In genomic region chr1:12344611-12345299, GRCh38 we compare ENCODE assay signal across 8 cellular contexts.
DNase-seq lines count a peak whose midpoint lies in the region; ATAC-seq, FAIRE-seq and TF ChIP-seq lines count a peak whose summit lies in the region.

No MANE protein-coding gene starts in this region.

- no peaks in the 10 kb centered on the region for H4K20me1 ChIP-seq in HepG2 (ENCODE audit: insufficient read depth, low read length)

- in situ Hi-C loops in HepG2 (cut with HindIII; ENCODE audit: extremely low pct_ligation_motif_present, low pct_unique_long_range_greater_than_20kb) (no loop called here), HAP-1 (cut with MboI; ENCODE audit: low sequenced_read_pairs) (no loop called here)

- no peak for TF ChIP-seq RAD21 in liver (IDR thresholded peaks at IDR 0.05)
- no peak for TF ChIP-seq RAD21 in HepG2 (CRISPR knock-in tag; IDR thresholded peaks at IDR 0.05)

- H3K27me3 ChIP-seq in liver (ENCODE audit: control insufficient read depth in 4 of 4, insufficient read depth in 4 of 4, low read length in 3 of 4) (no peaks in the 10 kb centered on the region), HepG2 (ENCODE audit: control insufficient read depth in 1 of 2, insufficient read depth in 2 of 2, low read length in 2 of 2) (no peaks in the 10 kb centered on the region), adrenal gland (no peaks in the 10 kb centered on the region), vagina (no peaks in the 10 kb centered on the region), HAP-1 (ENCODE audit: low read depth) (no peaks in the 10 kb centered on the region)

- H3K4me1 ChIP-seq in liver (ENCODE audit: control insufficient read depth in 4 of 4, insufficient read depth in 4 of 4, low read length in 3 of 4), result peaks cover 2 to 24% (median 13%) of the 10 kb centered on the region in 4 donors
- peaks cover 47% of the 10 kb centered on the region for H3K4me1 ChIP-seq in HepG2 (ENCODE audit: insufficient read depth, low read length)
- peaks cover 9 to 61% of the 10 kb centered on the region in 2 donors for H3K4me1 ChIP-seq in adrenal gland (replicated peaks in 1 of 2)
- peaks cover 60% of the 10 kb centered on the region for H3K4me1 ChIP-seq in vagina
- peaks cover 6% of the 10 kb centered on the region for H3K4me1 ChIP-seq in HAP-1

- BruUV-seq in HepG2 (replicated peaks; lab: Mats Ljungman, UMichigan), result no TSS peak

- WGBS in liver, result 76% methylated on average over 9 of the region's 9 CpGs
- WGBS in HepG2 (ENCODE audit: low lambda C conversion rate), result 97% methylated on average over 9 of the region's 9 CpGs
- 58 to 68% (median 63%) methylated on average over 9 of the region's 9 CpGs for WGBS in adrenal gland, 4 donors

- H3K79me2 ChIP-seq in HepG2 (ENCODE audit: insufficient read depth, low read length), result no peaks in the 10 kb centered on the region

- H3K27ac ChIP-seq in liver (ENCODE audit: low read depth in 1 of 2, low read length in 2 of 2), result peak overlapping the region; percentile 21
- H3K27ac ChIP-seq in HepG2 (ENCODE audit: extremely low read length, insufficient read depth, low read length), result no peak overlapping the region
- H3K27ac ChIP-seq in adrenal gland, result peak overlapping the region in 3 of 5 donors; percentile 31 to 85 (median 76)
- peak overlapping the region; percentile 60 for H3K27ac ChIP-seq in vagina

- intact Hi-C loops in HepG2 (cut with micrococcal nuclease; ENCODE audit: unreplicated experiment) (no loop called here), adrenal gland (cut with DNase I) (no loop called here), vagina (cut with DNase I) (no loop called here)

- H3K36me3 ChIP-seq in liver (ENCODE audit: control insufficient read depth in 4 of 4, insufficient read depth in 3 of 4, low read depth in 1 of 4, low read length in 3 of 4) (peaks cover 7 to 25% (median 18%) of the 10 kb centered on the region in 4 donors), HepG2 (replicated peaks in 1 of 2; ENCODE audit: control insufficient read depth in 1 of 2, insufficient read depth in 2 of 2, low read length in 2 of 2) (peaks cover 7 to 18% of the 10 kb centered on the region in 2 experiments), adrenal gland (replicated peaks in 1 of 2) (peaks cover 0 to 38% of the 10 kb centered on the region in 2 donors), vagina (peaks cover 0 to 57% of the 10 kb centered on the region in 2 donors), HAP-1 (replicated peaks) (peaks cover 25% of the 10 kb centered on the region)

- ATAC-seq in HepG2 (no peak), HG02885 (IDR thresholded peaks at IDR 0.05; ENCODE audit: poor library complexity, unreplicated experiment) (no peak)

- FAIRE-seq in HepG2 (lab: Jason Lieb, UNC), result no peak

- no peaks in the 10 kb centered on the region for H3K9me3 ChIP-seq in liver (ENCODE audit: control insufficient read depth in 4 of 4, low read length in 3 of 4)
- H3K9me3 ChIP-seq in HepG2 (ENCODE audit: low read length), result no peaks in the 10 kb centered on the region
- no peaks in the 10 kb centered on the region for H3K9me3 ChIP-seq in adrenal gland (replicated peaks in 1 of 3)
- H3K9me3 ChIP-seq in vagina, result no peaks in the 10 kb centered on the region
- no peaks in the 10 kb centered on the region for H3K9me3 ChIP-seq in HAP-1

- H3K4me2 ChIP-seq in HepG2 (ENCODE audit: low read depth, low read length), result no peak overlapping the region

- TF ChIP-seq CTCF in liver (IDR thresholded peaks at IDR 0.05; ENCODE audit: low read depth, low read length, missing input control) (no peak), HepG2 (CRISPR knock-in tag; IDR thresholded peaks at IDR 0.05) (no peak), adrenal gland (IDR thresholded peaks at IDR 0.05) (no peak), vagina (IDR thresholded peaks at IDR 0.05) (no peak)

- CTCF ChIA-PET in HepG2 (lab: Yijun Ruan, JAX; ENCODE audit: low intra/inter-chr PET ratio, low total read pairs), result no interaction called here

- H2AFZ ChIP-seq in HepG2 (ENCODE audit: low read length), result no peak overlapping the region

- POLR2A ChIA-PET in HepG2 (lab: Yijun Ruan, JAX), result interaction anchor here (0.8 to 1.1 kb wide), 2 partner anchors 36 to 39 kb away, joined by 3 read pairs; no protein-coding TSS in a partner anchor

- DNase-seq in HepG2 (ENCODE audit: low spot score) (no peak), adrenal gland (peak in 3 of 7 donors; percentile 18 to 34 (median 34)), middle frontal gyrus (ENCODE audit: extremely low spot score, low spot score) (peak; percentile 68), vagina (ENCODE audit: extremely low spot score in 2 of 2) (no peak), HAP-1 (ENCODE audit: low spot score in 2 of 2) (no peak)
- DNase-seq in effector CD8-positive, alpha-beta T cell (lab: John Stamatoyannopoulos, UW), result no peak

- TF ChIP-seq EP300 in HepG2 (IDR thresholded peaks at IDR 0.05; ENCODE audit: low read depth in 2 of 2, low read length in 2 of 2) (no peak), HepG2 (CRISPR knock-in tag; IDR thresholded peaks at IDR 0.05; ENCODE audit: borderline replicate concordance) (no peak)

- no peak overlapping the region for H3K4me3 ChIP-seq in liver (ENCODE audit: low read depth in 1 of 3, low read length in 3 of 3)
- no peak overlapping the region for H3K4me3 ChIP-seq in HepG2 (replicated peaks in 1 of 3; ENCODE audit: insufficient read depth in 1 of 3, low read depth in 2 of 3, low read length in 3 of 3)
- H3K4me3 ChIP-seq in adrenal gland, result peak overlapping the region in 1 of 4 donors; percentile 4
- H3K4me3 ChIP-seq in vagina, result no peak overlapping the region
- H3K4me3 ChIP-seq in HAP-1, result no peak overlapping the region

- H3K9ac ChIP-seq in liver (ENCODE audit: low read depth in 1 of 2, low read length in 2 of 2) (no peak overlapping the region), HepG2 (ENCODE audit: insufficient read depth, low read depth, low read length) (no peak overlapping the region)

- TF ChIP-seq POLR2A in HepG2 (IDR thresholded peaks at IDR 0.05; ENCODE audit: insufficient read depth in 1 of 2, low read depth in 2 of 2, low read length in 2 of 2) (no peak), adrenal gland (IDR thresholded peaks at IDR 0.05) (no peak), vagina (IDR thresholded peaks at IDR 0.05) (no peak)

TF ChIP-seq in liver, 16 proteins besides CTCF, POLR2A, EP300 and RAD21:
- no peak for TF ChIP-seq JUND (IDR thresholded peaks at IDR 0.05)
- TF ChIP-seq RXRA (IDR thresholded peaks at IDR 0.05), result peak in 1 of 2 donors; percentile 32
- peak; percentile 26 for TF ChIP-seq MAX (IDR thresholded peaks at IDR 0.05)
TF ChIP-seq in liver: peak in this region for 2.

TF ChIP-seq in HepG2, 621 proteins besides CTCF, POLR2A, EP300 and RAD21:
- TF ChIP-seq ZMYM2 (CRISPR knock-in tag; IDR thresholded peaks at IDR 0.05) (no peak), ZNF678 (CRISPR knock-in tag; IDR thresholded peaks at IDR 0.05) (no peak), REPIN1 (CRISPR knock-in tag; IDR thresholded peaks at IDR 0.05; ENCODE audit: borderline replicate concordance, low read depth) (no peak), PHF20 (CRISPR knock-in tag; IDR thresholded peaks at IDR 0.05) (no peak), ZNF230 (CRISPR knock-in tag; IDR thresholded peaks at IDR 0.05) (no peak)
- TF ChIP-seq, protein P1, sequence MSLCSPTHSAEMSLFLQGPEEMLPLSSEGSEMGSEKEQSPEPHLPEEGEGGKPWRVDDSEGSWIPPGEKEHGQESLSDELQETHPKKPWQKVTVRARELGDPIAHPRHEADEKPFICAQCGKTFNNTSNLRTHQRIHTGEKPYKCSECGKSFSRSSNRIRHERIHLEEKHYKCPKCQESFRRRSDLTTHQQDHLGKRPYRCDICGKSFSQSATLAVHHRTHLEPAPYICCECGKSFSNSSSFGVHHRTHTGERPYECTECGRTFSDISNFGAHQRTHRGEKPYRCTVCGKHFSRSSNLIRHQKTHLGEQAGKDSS (CRISPR knock-in tag; IDR thresholded peaks at IDR 0.05; ENCODE audit: borderline replicate concordance, low read depth), result no peak
